9 cellular contexts compared by ENCODE assay signal in genomic region chr5:76547242-76547890, GRCh38.
DNase-seq lines count a peak whose midpoint lies in the region; ATAC-seq, FAIRE-seq and TF ChIP-seq lines count a peak whose summit lies in the region.
"Had no signal": no experiment of that assay in that cellular context is flagged by ENCODE, and none has a peak within 500 bp of the region (broad histone marks: within the 10 kb centered on the region; RNA-seq: fewer than 3 reads in every experiment).

No MANE protein-coding gene starts in this region.

- no peak overlapping the region for H3K4me3 ChIP-seq in neuronal stem cell (ENCODE audit: low read length in 2 of 2)

- peak overlapping the region; percentile 9 for H3K14ac ChIP-seq in neuronal stem cell (ENCODE audit: low read length)

- no peak overlapping the region for H3K18ac ChIP-seq in neuronal stem cell (ENCODE audit: low read length)

- peak overlapping the region; percentile 91 for H3K27ac Mint-ChIP-seq in activated naive CD8-positive, alpha-beta T cell

- no peak overlapping the region for H2BK12ac ChIP-seq in neuronal stem cell (ENCODE audit: low read length)

- H3K9me3 ChIP-seq in neuronal stem cell (replicated peaks in 1 of 2; ENCODE audit: control insufficient read depth in 2 of 2, insufficient read depth in 1 of 2, low read depth in 1 of 2, low read length in 2 of 2) = no peaks in the 10 kb centered on the region

- H2BK5ac ChIP-seq in neuronal stem cell (ENCODE audit: low read length) = no peak overlapping the region

- H3K27me3 Mint-ChIP-seq in activated naive CD8-positive, alpha-beta T cell = no peaks in the 10 kb centered on the region

- no peak overlapping the region for H2AK5ac ChIP-seq in neuronal stem cell (ENCODE audit: low read depth, low read length)

- H3K9me3 Mint-ChIP-seq in activated naive CD8-positive, alpha-beta T cell (ENCODE audit: low read depth) = no peaks in the 10 kb centered on the region

- H3K4ac ChIP-seq in neuronal stem cell (ENCODE audit: low read length) = no peak overlapping the region

- TF ChIP-seq POLR2A in GM12891 (IDR thresholded peaks at IDR 0.05; ENCODE audit: low read depth, low read length) = no peak; the same call in 1 of the 2 replicates

- H3K79me1 ChIP-seq in neuronal stem cell (ENCODE audit: low read depth, low read length) = no peaks in the 10 kb centered on the region

- no peaks in the 10 kb centered on the region for H3K36me3 Mint-ChIP-seq in activated naive CD8-positive, alpha-beta T cell

- peak; percentile 97 for FAIRE-seq in GM12891 (lab: Jason Lieb, UNC)

- peaks cover 70% of the 10 kb centered on the region for H3K4me1 Mint-ChIP-seq in activated naive CD8-positive, alpha-beta T cell (ENCODE audit: low read depth)

- no peak overlapping the region for H3K23ac ChIP-seq in neuronal stem cell (ENCODE audit: low read depth, low read length, poor library complexity)

- H4K8ac ChIP-seq in neuronal stem cell (ENCODE audit: low read depth, low read length) = no peak overlapping the region

- H3K4me1 ChIP-seq in neuronal stem cell (ENCODE audit: control insufficient read depth in 2 of 2, insufficient read depth in 1 of 2, low read depth in 1 of 2, low read length in 2 of 2) = peaks cover 0 to 14% of the 10 kb centered on the region in 2 donors

- peak; percentile 77 for ATAC-seq in GM21786 (IDR thresholded peaks at IDR 0.05; ENCODE audit: unreplicated experiment)
- ATAC-seq: HCT116 had no signal

- peak overlapping the region; percentile 74 for H3K4me3 Mint-ChIP-seq in activated naive CD8-positive, alpha-beta T cell

- DNase-seq in GM12891 (ENCODE audit: insufficient read length, low spot score) = peak; percentile 24
- peak; percentile 5 for DNase-seq in NAMALWA (ENCODE audit: low spot score)
- no peak for DNase-seq in neuronal stem cell (ENCODE audit: low spot score)
- DNase-seq in amygdala (lab: John Stamatoyannopoulos, UW) = no peak
- no peak for DNase-seq in NCI-H1417 (lab: John Stamatoyannopoulos, UW)
- DNase-seq in NCI-H1092 (lab: John Stamatoyannopoulos, UW) = no peak

- no peaks in the 10 kb centered on the region for H3K36me3 ChIP-seq in neuronal stem cell (replicated peaks in 1 of 2; ENCODE audit: control insufficient read depth in 2 of 2, insufficient read depth in 2 of 2, low read length in 2 of 2)

- H3K4me2 ChIP-seq in neuronal stem cell (ENCODE audit: insufficient read depth, low read length, poor library complexity, severe bottlenecking) = no peak overlapping the region

- WGBS in neuronal stem cell (ENCODE audit: extremely low coverage in 2 of 2, insufficient read length in 2 of 2, insufficient replicate concordance in 1 of 2), 2 donors = no CpG with 5 or more reads among the region's 4 CpGs

- H4K91ac ChIP-seq in neuronal stem cell (ENCODE audit: low read depth, low read length, poor library complexity) = no peak overlapping the region

- H3K27me3 ChIP-seq in neuronal stem cell (ENCODE audit: control insufficient read depth in 3 of 3, insufficient read depth in 3 of 3, low read depth in 1 of 3, low read length in 3 of 3) = no peaks in the 10 kb centered on the region

- H2BK120ac ChIP-seq in neuronal stem cell (ENCODE audit: low read depth, low read length) = no peak overlapping the region

- H2BK15ac ChIP-seq in neuronal stem cell (ENCODE audit: low read length) = no peak overlapping the region

- H2AFZ ChIP-seq in neuronal stem cell (ENCODE audit: low read length) = no peak overlapping the region

- no peak overlapping the region for H3K27ac ChIP-seq in neuronal stem cell (replicated peaks; ENCODE audit: low read length)

- H3K9ac ChIP-seq in neuronal stem cell (ENCODE audit: low read depth, low read length, poor library complexity) = no peak overlapping the region

TF ChIP-seq in GM12891, 5 proteins besides CTCF, POLR2A, EP300 and RAD21:
- no peak for TF ChIP-seq POLR2AphosphoS5 (IDR thresholded peaks at IDR 0.05; ENCODE audit: low read depth, low read length)
- TF ChIP-seq TAF1 (IDR thresholded peaks at IDR 0.05; ENCODE audit: low read depth, low read length) = no peak
- TF ChIP-seq POU2F2 (IDR thresholded peaks at IDR 0.05; ENCODE audit: low read depth, low read length) = peak; percentile 69; the same call in 1 of the 2 replicates
- 0 out of 2 replicates have a peak, but pooled peaks have one; percentile 26 for TF ChIP-seq SPI1 (IDR thresholded peaks at IDR 0.05; ENCODE audit: low read depth, low read length)

Comparison
In these comparisons a context has a peak if more than half of its experiments do, and no peak if none do; other contexts are left out.
1. DNase-seq: peak in GM12891 (single experiment) and NAMALWA (single experiment); none in neuronal stem cell (single experiment), amygdala (0 of 56), NCI-H1417 (0 of 3) and NCI-H1092 (single experiment).